Comparison of ENCODE assay signal across 8 cellular contexts in genomic region chr1:246565751-246566127, GRCh38. TPM values are rescaled to one million over a fixed set of nuclear protein-coding genes. Genes with fewer than 3 reads are reported as not detected.
DNase-seq lines count a peak whose midpoint lies in the region; ATAC-seq lines count a peak whose summit lies in the region.

No MANE protein-coding gene starts in this region.

- POLR2A ChIA-PET in activated CD4-positive, alpha-beta T cell treated with anti-CD3 and anti-CD28 coated beads for 36 hours (lab: Charles Lee), result interaction anchor here (1.1 kb wide), 1 partner anchor 11 kb away, joined by 3 read pairs; no protein-coding TSS in a partner anchor

- H3K27ac ChIP-seq in cingulate gyrus (ENCODE audit: low read depth, low read length) (peak overlapping the region; percentile 51), mucosa of rectum (ENCODE audit: low read depth in 2 of 2, low read length in 2 of 2) (peak overlapping the region; percentile 90 to 97)

- H3K27me3 Mint-ChIP-seq in activated CD4-positive, alpha-beta T cell treated with anti-CD3 and anti-CD28 coated beads for 36 hours, result no peaks in the 10 kb centered on the region

- H3K4me3 ChIP-seq in mucosa of rectum (ENCODE audit: low read length in 2 of 2), result peak overlapping the region; percentile 91 to 100

- peak overlapping the region; percentile 83 for H3K4me3 Mint-ChIP-seq in activated CD4-positive, alpha-beta T cell treated with anti-CD3 and anti-CD28 coated beads for 36 hours

- peaks cover 41% of the 10 kb centered on the region for H3K4me1 Mint-ChIP-seq in activated CD4-positive, alpha-beta T cell treated with anti-CD3 and anti-CD28 coated beads for 36 hours

- ATAC-seq in activated CD4-positive, alpha-beta T cell treated with anti-CD3 and anti-CD28 coated beads for 36 hours, result no peak
- ATAC-seq in HG02678 (IDR thresholded peaks at IDR 0.05; ENCODE audit: unreplicated experiment), result no peak

- no peak for DNase-seq in activated CD4-positive, alpha-beta T cell treated with anti-CD3 and anti-CD28 coated beads for 36 hours
- no peak for DNase-seq in activated CD4-positive, alpha-beta T cell treated with anti-CD3 and anti-CD28 coated beads for 48 hours
- peak; percentile 49 for DNase-seq in NCI-H146 treated with DMSO at 0.1 percent for 48 hours (lab: John Stamatoyannopoulos, UW; ENCODE audit: unreplicated experiment)
- no peak for DNase-seq in NK-92 treated with Interleukin-12 subunit alpha and Interleukin-12 subunit beta, amount 100 ng/mL, for 24 hours (lab: John Stamatoyannopoulos, UW)
- DNase-seq in NCI-H1436 treated with DMSO at 0.1 percent for 48 hours (lab: John Stamatoyannopoulos, UW), result no peak

- H3K4me1 ChIP-seq in mucosa of rectum (ENCODE audit: control insufficient read depth in 2 of 2, insufficient read depth in 2 of 2, low read length in 2 of 2), result peaks cover 30 to 32% of the 10 kb centered on the region in 2 donors

- H3K36me3 Mint-ChIP-seq in activated CD4-positive, alpha-beta T cell treated with anti-CD3 and anti-CD28 coated beads for 36 hours (ENCODE audit: low read depth), result peaks cover 18% of the 10 kb centered on the region

- CTCF ChIA-PET in activated CD4-positive, alpha-beta T cell treated with anti-CD3 and anti-CD28 coated beads for 36 hours (lab: Charles Lee), result interaction anchor here (0.6 to 1.6 kb wide), 4 partner anchors 15 to 39 kb away, joined by 3 to 4 read pairs (median 4); no protein-coding TSS in a partner anchor

- intact Hi-C loops in activated CD4-positive, alpha-beta T cell treated with anti-CD3 and anti-CD28 coated beads for 36 hours (cut with DNase I, micrococcal nuclease), result loop anchor here (1.0 to 10.0 kb wide), 19 partner anchors 21 to 1913 kb away; partner anchors contain the start of genes SMYD3 (in 2 of the 2), ZNF669 (in 2 of the 2), COX20 (in 1 of the 2) and DESI2 (in 1 of the 2)

- H3K9me3 ChIP-seq in mucosa of rectum (ENCODE audit: control insufficient read depth in 2 of 2, low read length in 2 of 2), result no peaks in the 10 kb centered on the region

- H3K27me3 ChIP-seq in mucosa of rectum (ENCODE audit: control insufficient read depth in 2 of 2, insufficient read depth in 2 of 2, low read length in 2 of 2), result no peaks in the 10 kb centered on the region

- H3K9ac ChIP-seq in mucosa of rectum (ENCODE audit: low read depth in 1 of 2, low read length in 2 of 2), result peak overlapping the region; percentile 86 to 89

- no peaks in the 10 kb centered on the region for H3K9me3 Mint-ChIP-seq in activated CD4-positive, alpha-beta T cell treated with anti-CD3 and anti-CD28 coated beads for 36 hours (ENCODE audit: low read depth)

- peak overlapping the region; percentile 83 for H3K27ac Mint-ChIP-seq in activated CD4-positive, alpha-beta T cell treated with anti-CD3 and anti-CD28 coated beads for 36 hours

- H3K36me3 ChIP-seq in mucosa of rectum (ENCODE audit: control insufficient read depth in 2 of 2, insufficient read depth in 2 of 2, low read length in 2 of 2), result peaks cover 3% of the 10 kb centered on the region in 2 donors

RNA-seq across cellular contexts. Expression of gene TFB2M, which starts 0.3 kb away (rescaled TPM):
- total RNA-seq in activated CD4-positive, alpha-beta T cell treated with anti-CD3 and anti-CD28 coated beads for 36 hours, result 10 to 100 TPM; 14.1 to 17.3 TPM

RNA-seq across cellular contexts. Expression of gene CNST, which starts 0.5 kb away (rescaled TPM):
- 10 to 100 TPM; 23.6 to 24.2 TPM for total RNA-seq in activated CD4-positive, alpha-beta T cell treated with anti-CD3 and anti-CD28 coated beads for 36 hours

RNA-seq across cellular contexts. Expression of gene SMYD3, which starts 58.7 kb away (rescaled TPM):
- 10 to 100 TPM; 17.2 to 18.4 TPM for total RNA-seq in activated CD4-positive, alpha-beta T cell treated with anti-CD3 and anti-CD28 coated beads for 36 hours
